ENCODE assay signal across 8 cellular contexts in the genomic region with DNA sequence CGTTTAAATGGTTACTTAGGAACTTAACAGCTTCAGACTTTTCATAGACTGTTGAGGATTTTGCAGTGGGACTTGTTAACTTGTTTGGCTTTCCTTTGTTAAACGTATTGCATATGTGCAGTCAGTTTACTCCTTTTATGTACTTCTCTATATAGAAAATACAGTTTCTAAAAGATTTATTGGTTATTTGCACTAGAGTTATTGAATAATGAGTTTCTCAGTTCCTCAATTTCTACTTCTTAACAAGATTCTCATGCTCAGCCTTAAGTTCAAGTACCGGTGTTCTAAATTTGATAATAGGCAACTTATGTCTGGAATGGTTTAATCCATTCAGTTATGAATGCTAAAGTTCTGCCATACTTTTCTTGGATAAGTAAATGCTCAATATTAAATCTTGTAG. TPM values are rescaled to one million over a fixed set of nuclear protein-coding genes. Genes with fewer than 3 reads are reported as not detected.
DNase-seq lines count a peak whose midpoint lies in the region; ATAC-seq and TF ChIP-seq lines count a peak whose summit lies in the region.

No MANE protein-coding gene starts in this region.

- H3K36me3 ChIP-seq in adipocyte (ENCODE audit: control insufficient read depth, insufficient read depth, low read length, severe bottlenecking) (peaks cover 24% of the 10 kb centered on the region), upper lobe of left lung (peaks cover 0 to 25% (median 17%) of the 10 kb centered on the region in 4 donors)

- H3K27ac Mint-ChIP-seq in activated naive CD4-positive, alpha-beta T cell treated with anti-CD3 and anti-CD28 coated beads, Interleukin-2, amount 10 ng/mL, durations not matched to agents 7 days and 5 days = peak overlapping the region; percentile 98

- H3K36me3 Mint-ChIP-seq in activated naive CD4-positive, alpha-beta T cell treated with anti-CD3 and anti-CD28 coated beads, Interleukin-2, amount 10 ng/mL, durations not matched to agents 7 days and 5 days = peaks cover 26% of the 10 kb centered on the region

- 0% methylated on average over 3 of the region's 3 CpGs for WGBS in lower leg skin, 2 donors
- WGBS in upper lobe of left lung, 2 donors = 1 to 4% methylated on average over 3 of the region's 3 CpGs

- TF ChIP-seq CTCF in lower leg skin (IDR thresholded peaks at IDR 0.05) (no peak), upper lobe of left lung (IDR thresholded peaks at IDR 0.05) (no peak)

- peak overlapping the region; percentile 98 for H3K4me3 ChIP-seq in adipocyte (ENCODE audit: low read length)
- peak overlapping the region; percentile 94 for H3K4me3 ChIP-seq in lower leg skin (ENCODE audit: low read depth, poor library complexity, severe bottlenecking)
- H3K4me3 ChIP-seq in upper lobe of left lung = peak overlapping the region; percentile 69 to 88 (median 82)

- H3K27me3 ChIP-seq in adipocyte (replicated peaks; ENCODE audit: control insufficient read depth, insufficient read depth, low read length) (no peaks in the 10 kb centered on the region), upper lobe of left lung (no peaks in the 10 kb centered on the region)

- TF ChIP-seq EP300 in upper lobe of left lung (IDR thresholded peaks at IDR 0.05) = no peak

- H3K9me3 ChIP-seq in adipocyte (ENCODE audit: control insufficient read depth, low read length) (no peaks in the 10 kb centered on the region), upper lobe of left lung (no peaks in the 10 kb centered on the region)

- peak overlapping the region; percentile 94 to 98 (median 96) for H3K27ac ChIP-seq in upper lobe of left lung

- CTCF ChIA-PET in activated naive CD4-positive, alpha-beta T cell treated with anti-CD3 and anti-CD28 coated beads, Interleukin-2, amount 10 ng/mL, durations not matched to agents 7 days and 5 days (lab: Charles Lee) = interaction anchor here (1.1 kb wide), 1 partner anchor 53 kb away, joined by 3 read pairs; a partner anchor contains a TSS

- peak overlapping the region; percentile 99 for H3K9ac ChIP-seq in adipocyte (ENCODE audit: low read length)

- TF ChIP-seq POLR2A in lower leg skin (IDR thresholded peaks at IDR 0.05) (no peak), upper lobe of left lung (IDR thresholded peaks at IDR 0.05) (no peak)

- no peak for DNase-seq in activated naive CD4-positive, alpha-beta T cell treated with anti-CD3 and anti-CD28 coated beads, Interleukin-2, amount 10 ng/mL, durations not matched to agents 7 days and 5 days
- DNase-seq in activated naive CD4-positive, alpha-beta T cell (lab: John Stamatoyannopoulos, UW) = no peak
- DNase-seq in adipocyte (ENCODE audit: low read depth) = peak; percentile 34
- DNase-seq in lower leg skin (ENCODE audit: low spot score in 2 of 2) = no peak
- no peak for DNase-seq in upper lobe of left lung
- no peak for DNase-seq in activated CD4-positive, CD25-positive, alpha-beta regulatory T cell treated with anti-CD3 and anti-CD28 coated beads, Interleukin-2, amount 50 U/mL, for 72 hours
- no peak for DNase-seq in NCI-H2196 (lab: John Stamatoyannopoulos, UW; ENCODE audit: unreplicated experiment)

- peak overlapping the region; percentile 92 for H3K4me3 Mint-ChIP-seq in activated naive CD4-positive, alpha-beta T cell treated with anti-CD3 and anti-CD28 coated beads, Interleukin-2, amount 10 ng/mL, durations not matched to agents 7 days and 5 days

- H3K4me1 ChIP-seq in adipocyte (ENCODE audit: control insufficient read depth, insufficient read depth, low read length) (peaks cover 30% of the 10 kb centered on the region), upper lobe of left lung (peaks cover 22 to 41% (median 33%) of the 10 kb centered on the region in 4 donors)

- ATAC-seq in upper lobe of left lung (ENCODE audit: low FRiP score in 2 of 2) (no peak), GM19328 (IDR thresholded peaks at IDR 0.05; ENCODE audit: unreplicated experiment) (no peak)

- no peaks in the 10 kb centered on the region for H3K9me3 Mint-ChIP-seq in activated naive CD4-positive, alpha-beta T cell treated with anti-CD3 and anti-CD28 coated beads, Interleukin-2, amount 10 ng/mL, durations not matched to agents 7 days and 5 days

- intact Hi-C loops in lower leg skin (cut with DNase I; ENCODE audit: low total_unique reads) = no loop called here

- H3K27me3 Mint-ChIP-seq in activated naive CD4-positive, alpha-beta T cell treated with anti-CD3 and anti-CD28 coated beads, Interleukin-2, amount 10 ng/mL, durations not matched to agents 7 days and 5 days = peaks cover 4% of the 10 kb centered on the region

- H3K4me1 Mint-ChIP-seq in activated naive CD4-positive, alpha-beta T cell treated with anti-CD3 and anti-CD28 coated beads, Interleukin-2, amount 10 ng/mL, durations not matched to agents 7 days and 5 days = peaks cover 42% of the 10 kb centered on the region

RNA-seq across cellular contexts. Expression of a gene that starts 0.9 kb away (rescaled TPM):
- 10 to 100 TPM; 55.1 to 70.8 (median 64.4) TPM for total RNA-seq in lower leg skin
- 100 to 1,000 TPM in 4 of 6 donors, 10 to 100 TPM in 2; 49.2 to 164 (median 153) TPM for total RNA-seq in upper lobe of left lung

RNA-seq across cellular contexts. Expression of a gene that starts 45.6 kb away (rescaled TPM):
- 10 to 100 TPM; 47.2 to 72.0 (median 59.0) TPM for total RNA-seq in lower leg skin
- total RNA-seq in upper lobe of left lung = 100 to 1,000 TPM in 1 of 6 donors, 10 to 100 TPM in 5; 18.9 to 106 (median 51.7) TPM

RNA-seq across cellular contexts. Expression of a gene that starts 52.8 kb away (rescaled TPM):
- total RNA-seq in lower leg skin = 10 to 100 TPM; 13.6 to 32.6 (median 18.4) TPM
- 10 to 100 TPM; 18.4 to 96.4 (median 38.7) TPM for total RNA-seq in upper lobe of left lung
